Comparison of ENCODE assay signal across 10 cellular contexts in the genomic region with DNA sequence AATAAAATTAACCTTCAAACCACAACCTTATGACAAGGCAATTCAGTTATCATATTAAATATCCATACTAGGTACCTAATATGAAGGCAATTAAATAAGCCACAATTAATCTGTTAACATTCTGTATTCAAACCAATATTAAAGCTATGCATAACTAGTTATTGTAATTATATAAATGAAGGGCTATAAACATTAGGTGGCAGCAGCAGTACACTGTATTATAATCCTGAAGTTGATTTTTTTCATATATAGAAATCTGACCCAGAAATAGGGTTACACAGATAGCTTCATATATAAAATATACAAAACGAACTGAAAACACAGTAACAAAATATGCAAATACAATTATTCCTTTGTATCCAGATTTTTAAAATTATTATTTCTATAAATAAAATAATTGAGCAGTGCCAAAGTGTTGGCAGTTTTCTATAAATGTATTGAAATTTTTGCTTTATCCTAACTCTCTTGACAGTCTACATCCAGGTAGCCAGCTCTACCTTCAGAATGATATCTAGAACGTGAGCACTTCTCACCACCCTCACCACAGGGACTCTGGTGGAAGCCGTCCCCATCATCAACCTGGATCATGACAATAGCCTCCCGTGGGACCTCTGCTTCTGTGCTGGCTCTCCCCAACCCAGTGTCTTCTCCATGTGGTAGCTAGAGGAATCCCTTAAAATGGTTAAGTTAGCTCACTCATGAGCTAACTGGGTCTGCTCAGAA.
A peak's percentile ranks its signal among the peaks of the same experiment; 100 is the strongest.
DNase-seq lines count a peak whose midpoint lies in the region; ATAC-seq and TF ChIP-seq lines count a peak whose summit lies in the region.
"Had no signal": no experiment of that assay in that cellular context is flagged by ENCODE, and none has a peak within 500 bp of the region (broad histone marks: within the 10 kb centered on the region; RNA-seq: fewer than 3 reads in every experiment).

No MANE protein-coding gene starts in this region.

- no peak overlapping the region for H2AFZ ChIP-seq in OCI-LY3 (ENCODE audit: low read depth, low read length)

- TF ChIP-seq CTCF in activated CD8-positive, alpha-beta T cell treated with anti-CD3 and anti-CD28 coated beads for 36 hours (IDR thresholded peaks at IDR 0.05) = peak; percentile 50
- TF ChIP-seq CTCF in OCI-LY3 (IDR thresholded peaks at IDR 0.05; ENCODE audit: low read depth, low read length) (peak; percentile 60), fibroblast of mammary gland (conservative IDR thresholded peaks at IDR 0.05; ENCODE audit: control insufficient read depth, insufficient read depth, low read depth, low read length) (peak; percentile 15), thoracic aorta (IDR thresholded peaks at IDR 0.05) (no peak), stomach (IDR thresholded peaks at IDR 0.05) (no peak), esophagus squamous epithelium (IDR thresholded peaks at IDR 0.05) (peak in 1 of 6 experiments; percentile 37)

- intact Hi-C loops in activated CD8-positive, alpha-beta T cell treated with anti-CD3 and anti-CD28 coated beads for 36 hours (cut with micrococcal nuclease) = loop anchor here (5.0 kb wide), 1 partner anchor 451 kb away; no protein-coding TSS in a partner anchor
- intact Hi-C loops in stomach (cut with DNase I; ENCODE audit: low total_unique reads) (no loop called here), esophagus squamous epithelium (cut with DNase I) (loop anchor here (10.0 kb wide), 1 partner anchor 464 kb away; no protein-coding TSS in a partner anchor)

- ATAC-seq in activated CD8-positive, alpha-beta T cell treated with anti-CD3 and anti-CD28 coated beads for 36 hours = no peak
- no peak for ATAC-seq in activated CD8-positive, alpha-beta T cell treated with anti-CD3 and anti-CD28 coated beads, Interleukin-2, amount 10 ng/mL, durations not matched to agents 7 days and 5 days
- no peak for ATAC-seq in thoracic aorta (ENCODE audit: insufficient number of reproducible peaks, low FRiP score, low read depth)

- H3K4me1 Mint-ChIP-seq in activated CD8-positive, alpha-beta T cell treated with anti-CD3 and anti-CD28 coated beads for 36 hours (ENCODE audit: low read depth) = peaks cover 65% of the 10 kb centered on the region
- H3K4me1 Mint-ChIP-seq in activated CD8-positive, alpha-beta T cell treated with anti-CD3 and anti-CD28 coated beads, Interleukin-2, amount 10 ng/mL, durations not matched to agents 7 days and 5 days (ENCODE audit: low read depth) = peaks cover 57% of the 10 kb centered on the region

- TF ChIP-seq POLR2A in stomach (IDR thresholded peaks at IDR 0.05) = no peak
- no peak for TF ChIP-seq POLR2A in esophagus squamous epithelium (IDR thresholded peaks at IDR 0.05)

- CTCF ChIA-PET in activated CD8-positive, alpha-beta T cell treated with anti-CD3 and anti-CD28 coated beads for 36 hours (lab: Charles Lee) = interaction anchor here (0.7 to 2.9 kb wide), 21 partner anchors 8 to 567 kb away, joined by 3 to 15 read pairs (median 5); no protein-coding TSS in a partner anchor
- CTCF ChIA-PET in activated CD8-positive, alpha-beta T cell treated with anti-CD3 and anti-CD28 coated beads, Interleukin-2, amount 10 ng/mL, durations not matched to agents 7 days and 5 days (lab: Charles Lee) = interaction anchor here (0.8 to 3.4 kb wide), 16 partner anchors 9 to 568 kb away, joined by 3 to 22 read pairs (median 4); no protein-coding TSS in a partner anchor

- H3K79me2 ChIP-seq in OCI-LY3 (ENCODE audit: low read length) = peaks cover 99% of the 10 kb centered on the region

- no peaks in the 10 kb centered on the region for H3K9me3 ChIP-seq in OCI-LY3 (ENCODE audit: insufficient read depth, low read length)
- H3K9me3 ChIP-seq in thoracic aorta = no peaks in the 10 kb centered on the region
- H3K9me3 ChIP-seq in stomach = no peaks in the 10 kb centered on the region
- no peaks in the 10 kb centered on the region for H3K9me3 ChIP-seq in esophagus squamous epithelium
- H3K9me3 ChIP-seq: ovary had no signal

- no peak overlapping the region for H3K4me3 Mint-ChIP-seq in activated CD8-positive, alpha-beta T cell treated with anti-CD3 and anti-CD28 coated beads for 36 hours
- no peak overlapping the region for H3K4me3 Mint-ChIP-seq in activated CD8-positive, alpha-beta T cell treated with anti-CD3 and anti-CD28 coated beads, Interleukin-2, amount 10 ng/mL, durations not matched to agents 7 days and 5 days

- TF ChIP-seq EP300 in stomach (IDR thresholded peaks at IDR 0.05) = no peak

- no peaks in the 10 kb centered on the region for H3K36me3 Mint-ChIP-seq in activated CD8-positive, alpha-beta T cell treated with anti-CD3 and anti-CD28 coated beads for 36 hours (ENCODE audit: low read depth)
- H3K36me3 Mint-ChIP-seq in activated CD8-positive, alpha-beta T cell treated with anti-CD3 and anti-CD28 coated beads, Interleukin-2, amount 10 ng/mL, durations not matched to agents 7 days and 5 days (ENCODE audit: low read depth) = no peaks in the 10 kb centered on the region

- no peaks in the 10 kb centered on the region for H3K27me3 Mint-ChIP-seq in activated CD8-positive, alpha-beta T cell treated with anti-CD3 and anti-CD28 coated beads for 36 hours
- no peaks in the 10 kb centered on the region for H3K27me3 Mint-ChIP-seq in activated CD8-positive, alpha-beta T cell treated with anti-CD3 and anti-CD28 coated beads, Interleukin-2, amount 10 ng/mL, durations not matched to agents 7 days and 5 days (ENCODE audit: low read depth)

- no peak overlapping the region for H3K27ac Mint-ChIP-seq in activated CD8-positive, alpha-beta T cell treated with anti-CD3 and anti-CD28 coated beads for 36 hours
- H3K27ac Mint-ChIP-seq in activated CD8-positive, alpha-beta T cell treated with anti-CD3 and anti-CD28 coated beads, Interleukin-2, amount 10 ng/mL, durations not matched to agents 7 days and 5 days = no peak overlapping the region

- POLR2A ChIA-PET in activated CD8-positive, alpha-beta T cell treated with anti-CD3 and anti-CD28 coated beads for 36 hours (lab: Charles Lee) = interaction anchor here (0.9 kb wide), 1 partner anchor 23 kb away, joined by 3 read pairs; no protein-coding TSS in a partner anchor
- POLR2A ChIA-PET in activated CD8-positive, alpha-beta T cell treated with anti-CD3 and anti-CD28 coated beads, Interleukin-2, amount 10 ng/mL, durations not matched to agents 7 days and 5 days (lab: Charles Lee) = no interaction called here

- H3K9me3 Mint-ChIP-seq in activated CD8-positive, alpha-beta T cell treated with anti-CD3 and anti-CD28 coated beads for 36 hours = no peaks in the 10 kb centered on the region
- H3K9me3 Mint-ChIP-seq in activated CD8-positive, alpha-beta T cell treated with anti-CD3 and anti-CD28 coated beads, Interleukin-2, amount 10 ng/mL, durations not matched to agents 7 days and 5 days (ENCODE audit: insufficient read depth) = no peaks in the 10 kb centered on the region

- H3K9ac ChIP-seq in OCI-LY3 (ENCODE audit: low read length) = peak overlapping the region; percentile 36

- H4K20me1 ChIP-seq in OCI-LY3 (ENCODE audit: insufficient read depth, low read length) = peaks cover 10% of the 10 kb centered on the region; the same call in 1 of the 2 replicates

- no peak for DNase-seq in activated CD8-positive, alpha-beta T cell treated with anti-CD3 and anti-CD28 coated beads for 36 hours
- DNase-seq in activated CD8-positive, alpha-beta T cell treated with anti-CD3 and anti-CD28 coated beads, Interleukin-2, amount 10 ng/mL, durations not matched to agents 7 days and 5 days = no peak
- DNase-seq in fibroblast of mammary gland (ENCODE audit: low read depth) (no peak), thoracic aorta (ENCODE audit: low spot score) (no peak), stomach (no peak), esophagus squamous epithelium (lab: John Stamatoyannopoulos, UW) (no peak), epidermal melanocyte (ENCODE audit: insufficient read length, low spot score) (no peak)
- DNase-seq: activated CD4-positive, alpha-beta T cell treated with anti-CD3 and anti-CD28 coated beads for 48 hours; ovary had no signal

- no peak overlapping the region for H3K4me3 ChIP-seq in OCI-LY3 (ENCODE audit: low read length)
- H3K4me3 ChIP-seq in fibroblast of mammary gland (ENCODE audit: control insufficient read depth, low read depth, low read length) = no peak overlapping the region
- H3K4me3 ChIP-seq in thoracic aorta = no peak overlapping the region
- H3K4me3 ChIP-seq in stomach = no peak overlapping the region
- H3K4me3 ChIP-seq in esophagus squamous epithelium = no peak overlapping the region
- H3K4me3 ChIP-seq: ovary had no signal

- WGBS in stomach, 5 donors = 68 to 85% (median 70%) methylated on average over 4 of the region's 4 CpGs
- 67 to 71% methylated on average over 4 of the region's 4 CpGs for WGBS in esophagus squamous epithelium, 2 donors

- no peaks in the 10 kb centered on the region for H3K36me3 ChIP-seq in OCI-LY3 (replicated peaks; ENCODE audit: low read depth, low read length)
- H3K36me3 ChIP-seq in thoracic aorta = no peaks in the 10 kb centered on the region
- H3K36me3 ChIP-seq in stomach = no peaks in the 10 kb centered on the region
- H3K36me3 ChIP-seq in esophagus squamous epithelium = no peaks in the 10 kb centered on the region
- H3K36me3 ChIP-seq: ovary had no signal

- peak overlapping the region; percentile 40 for H3K4me2 ChIP-seq in OCI-LY3 (ENCODE audit: low read length)

- H3K27me3 ChIP-seq in OCI-LY3 (ENCODE audit: low read depth, low read length) (no peaks in the 10 kb centered on the region), thoracic aorta (replicated peaks; ENCODE audit: insufficient read depth) (no peaks in the 10 kb centered on the region), stomach (no peaks in the 10 kb centered on the region), esophagus squamous epithelium (no peaks in the 10 kb centered on the region)
- H3K27me3 ChIP-seq: ovary had no signal

- H3K27ac ChIP-seq in OCI-LY3 (ENCODE audit: low read length) (peak overlapping the region; percentile 34), thoracic aorta (peak overlapping the region; percentile 41 to 59), stomach (peak overlapping the region in 1 of 5 donors; percentile 70), esophagus squamous epithelium (no peak overlapping the region)
- H3K27ac ChIP-seq: ovary had no signal

- H3K4me1 ChIP-seq in OCI-LY3 (ENCODE audit: low read length) (peaks cover 85% of the 10 kb centered on the region), thoracic aorta (ENCODE audit: control insufficient read depth in 1 of 2, low read depth in 2 of 2) (peaks cover 63 to 92% of the 10 kb centered on the region in 2 donors), stomach (peaks cover 36 to 91% (median 63%) of the 10 kb centered on the region in 4 donors), esophagus squamous epithelium (peaks cover 6 to 85% (median 33%) of the 10 kb centered on the region in 3 donors)

Comparison
In these comparisons a context has a peak if more than half of its experiments do, and no peak if none do; other contexts are left out.
1. CTCF ChIP-seq: peak in activated CD8-positive, alpha-beta T cell treated with anti-CD3 and anti-CD28 coated beads for 36 hours (single experiment), OCI-LY3 (single experiment) and fibroblast of mammary gland (single experiment); none in thoracic aorta (single experiment) and stomach (0 of 7).
2. H3K27ac ChIP-seq: peak in OCI-LY3 (single experiment) and thoracic aorta (2 of 2); none in esophagus squamous epithelium (0 of 4).